Comparison of ENCODE assay signal across 22 cellular contexts in the genomic region with DNA sequence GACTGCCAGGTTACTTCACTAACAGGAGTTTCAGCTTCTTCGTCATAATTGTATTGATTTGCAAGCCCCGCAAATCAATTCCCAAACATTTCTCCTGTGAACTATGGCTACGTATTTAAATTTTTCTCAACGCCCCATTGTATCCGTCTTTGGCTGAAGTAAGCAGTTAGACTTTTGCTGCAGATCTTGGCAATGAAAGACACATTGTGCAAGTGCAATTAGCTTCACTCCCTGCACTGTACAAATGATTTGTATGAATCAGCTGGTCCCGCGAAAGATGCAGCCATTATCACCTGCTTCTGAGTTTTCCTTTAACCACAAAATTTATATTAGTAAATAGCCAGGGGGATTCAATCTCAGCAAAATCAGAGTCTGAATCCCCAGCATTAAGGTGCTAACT.
"Had no signal": no experiment of that assay in that cellular context is flagged by ENCODE, and none has a peak within 500 bp of the region (broad histone marks: within the 10 kb centered on the region; RNA-seq: fewer than 3 reads in every experiment).

No MANE protein-coding gene starts in this region.

- H3K27ac ChIP-seq: dorsolateral prefrontal cortex, epithelial cell of prostate, lower lobe of right lung, neutrophil, pancreas, right lobe of liver, transverse colon, upper lobe of right lung, vagina had no signal

- H3K27me3 ChIP-seq: neutrophil, pancreas, right lobe of liver, transverse colon, upper lobe of right lung, vagina had no signal

- H3K36me3 ChIP-seq: lower lobe of right lung, neutrophil, pancreas, right lobe of liver, transverse colon, upper lobe of right lung, vagina had no signal

- DNase-seq: cortex of kidney; dorsolateral prefrontal cortex; effector CD4-positive, alpha-beta T cell; foreskin melanocyte; immature natural killer cell; islet precursor cell; kidney glomerular epithelial cell; left colon; left ventricle myocardium superior; lower lobe of right lung; natural killer cell; pancreas; right lobe of liver; small intestine; stimulated activated CD4-positive, alpha-beta T cell treated with anti-CD3 and anti-CD28 coated beads, Interleukin-15, amount 100 ng/mL, for 24 hours; stimulated activated CD4-positive, alpha-beta T cell treated with anti-CD3 and anti-CD28 coated beads, Interleukin-2, amount 100 ng/mL, for 48 hours; stimulated activated naive B cell treated with anti-CD40 and anti-IgM and Interleukin-4, amounts not matched to agents 10 μg/mL and 1 μg/mL and 100 μg/mL, for 72 hours; transverse colon; upper lobe of right lung had no signal

- H3K9me3 ChIP-seq: lower lobe of right lung, neutrophil, pancreas, right lobe of liver, transverse colon, upper lobe of right lung, vagina had no signal

- H3K4me3 ChIP-seq: lower lobe of right lung, pancreas, right lobe of liver, transverse colon, upper lobe of right lung, vagina had no signal
